Comparison of ENCODE assay signal across 15 cellular contexts in genomic region chr3:196227629-196228493, GRCh38. TPM values are rescaled to one million over a fixed set of nuclear protein-coding genes. Genes with fewer than 3 reads are reported as not detected.
DNase-seq lines count a peak whose midpoint lies in the region; ATAC-seq and TF ChIP-seq lines count a peak whose summit lies in the region.
"Had no signal": no experiment of that assay in that cellular context is flagged by ENCODE, and none has a peak within 500 bp of the region (broad histone marks: within the 10 kb centered on the region; RNA-seq: fewer than 3 reads in every experiment).

No MANE protein-coding gene starts in this region.

- POLR2A ChIA-PET in Caco-2 (lab: Charles Lee) = no interaction called here

- DNase-seq in Caco-2 (no peak), RPMI7951 (ENCODE audit: low read depth) (peak; percentile 23), heart left ventricle (no peak), omental fat pad (ENCODE audit: low spot score) (no peak), NCI-H2029 treated with DMSO at 0.1 percent for 48 hours (lab: John Stamatoyannopoulos, UW) (no peak), HuH-7.5 (ENCODE audit: low spot score) (no peak), amygdala (lab: John Stamatoyannopoulos, UW) (no peak)
- DNase-seq: activated T-cell treated with anti-CD3 and anti-CD28 coated beads for 4 hours; CD4-positive, alpha-beta memory T cell; kidney glomerular epithelial cell; NCI-H2227 treated with DMSO at 0.1 percent for 48 hours; tibial artery had no signal

- H3K9me3 Mint-ChIP-seq in Caco-2 (ENCODE audit: unreplicated experiment) = no peaks in the 10 kb centered on the region

- H3K4me3 ChIP-seq in Caco-2 (ENCODE audit: low read depth, low read length) = no peak overlapping the region
- H3K4me3 ChIP-seq in heart left ventricle = no peak overlapping the region
- H3K4me3 ChIP-seq: prostate gland, tibial artery had no signal

- no TSS peak for BruUV-seq in Caco-2 (replicated peaks; lab: Mats Ljungman, UMichigan)

- H3K4me1 ChIP-seq in Caco-2 = no peaks in the 10 kb centered on the region
- peaks cover 0 to 14% (median 6%) of the 10 kb centered on the region in 12 donors for H3K4me1 ChIP-seq in heart left ventricle
- H3K4me1 ChIP-seq: prostate gland had no signal

- peak overlapping the region in 1 of 12 donors; percentile 14 for H3K27ac ChIP-seq in heart left ventricle
- H3K27ac ChIP-seq: prostate gland, tibial artery had no signal

- no peaks in the 10 kb centered on the region for H3K4me1 Mint-ChIP-seq in Caco-2 (ENCODE audit: low read depth, unreplicated experiment)
- H3K4me1 Mint-ChIP-seq: CD4-positive, alpha-beta memory T cell had no signal

- ATAC-seq in heart left ventricle (peak; percentile 39 to 75 (median 60)), omental fat pad (ENCODE audit: low FRiP score) (peak; percentile 18), HG03432 (IDR thresholded peaks at IDR 0.05; ENCODE audit: unreplicated experiment) (no peak)
- ATAC-seq: esophagus mucosa had no signal

- no peak overlapping the region for H3K4me3 Mint-ChIP-seq in Caco-2 (ENCODE audit: unreplicated experiment)

- H3K9me3 ChIP-seq in Caco-2 = no peaks in the 10 kb centered on the region
- no peaks in the 10 kb centered on the region for H3K9me3 ChIP-seq in heart left ventricle
- H3K9me3 ChIP-seq: prostate gland, tibial artery had no signal

- no peaks in the 10 kb centered on the region for H3K27me3 Mint-ChIP-seq in Caco-2 (ENCODE audit: insufficient read depth, unreplicated experiment)
- H3K27me3 Mint-ChIP-seq: CD4-positive, alpha-beta memory T cell had no signal

- H3K27ac Mint-ChIP-seq in Caco-2 (ENCODE audit: unreplicated experiment) = peak overlapping the region; percentile 66

- CTCF ChIA-PET in Caco-2 (lab: Charles Lee) = no interaction called here

- WGBS in heart left ventricle, 4 donors = 38 to 56% (median 51%) methylated on average over 19 to 24 of the region's 24 CpGs

- TF ChIP-seq CTCF in Caco-2 (IDR thresholded peaks at IDR 0.05; ENCODE audit: insufficient read depth in 1 of 2, low read depth in 1 of 2, low read length in 1 of 2, severe bottlenecking in 1 of 2, unreplicated experiment in 1 of 2) (no peak), heart left ventricle (IDR thresholded peaks at IDR 0.05) (no peak), omental fat pad (IDR thresholded peaks at IDR 0.05) (no peak)

- H3K36me3 ChIP-seq in Caco-2 (ENCODE audit: control insufficient read depth, insufficient read depth, low read length) (no peaks in the 10 kb centered on the region), heart left ventricle (no peaks in the 10 kb centered on the region)
- H3K36me3 ChIP-seq: prostate gland, tibial artery had no signal

- no peaks in the 10 kb centered on the region for H3K27me3 ChIP-seq in Caco-2 (replicated peaks; ENCODE audit: control insufficient read depth, insufficient read depth, low read length)
- H3K27me3 ChIP-seq in heart left ventricle = no peaks in the 10 kb centered on the region

- H3K36me3 Mint-ChIP-seq in Caco-2 (ENCODE audit: insufficient read depth, unreplicated experiment) = peaks cover 14% of the 10 kb centered on the region
- H3K36me3 Mint-ChIP-seq: CD4-positive, alpha-beta memory T cell had no signal

- TF ChIP-seq POLR2A in heart left ventricle (IDR thresholded peaks at IDR 0.05) = no peak

- intact Hi-C loops in Caco-2 (cut with micrococcal nuclease; ENCODE audit: unreplicated experiment) (no loop called here), heart left ventricle (cut with DNase I) (no loop called here)

RNA-seq across cellular contexts. Expression of gene SLC51A, which starts 11.5 kb away (rescaled TPM):
- total RNA-seq in Caco-2 (2022) = not detected in 2 replicates
- not detected in 2 replicates for total RNA-seq in RPMI7951 (2014; rRNA removed; shearing (Covaris generic))
- 1 to 10 TPM in 1 of 9 donors, under 1 TPM in 1, not detected in 7; 0.83 to 1.9 TPM for total RNA-seq in heart left ventricle
- under 1 TPM; 0.18 to 0.72 TPM for polyA plus RNA-seq in heart left ventricle
- total RNA-seq in omental fat pad = under 1 TPM in 1 of 4 donors, not detected in 3; 0.65 TPM
- total RNA-seq: CD4-positive, alpha-beta memory T cell; esophagus mucosa had no signal

RNA-seq across cellular contexts. Expression of gene ZDHHC19, which starts 16.7 kb away (rescaled TPM):
- total RNA-seq in Caco-2 (2022) (not detected in 2 replicates), heart left ventricle (not detected), omental fat pad (not detected)
- not detected in 2 replicates for total RNA-seq in RPMI7951 (2014; rRNA removed; shearing (Covaris generic))
- under 1 TPM in 1 of 2 donors, not detected in 1; 0.30 TPM for polyA plus RNA-seq in heart left ventricle
- total RNA-seq: CD4-positive, alpha-beta memory T cell; esophagus mucosa had no signal
- polyA plus RNA-seq: CD4-positive, alpha-beta memory T cell had no signal

RNA-seq across cellular contexts. Expression of gene PCYT1A, which starts 59.7 kb away (rescaled TPM):
- 52.2 and 54.6 TPM in 2 replicates for total RNA-seq in Caco-2 (2022)
- 64.6 and 81.6 TPM in 2 replicates for total RNA-seq in RPMI7951 (2014; rRNA removed; shearing (Covaris generic))
- 100 to 1,000 TPM in 7 of 9 donors, 10 to 100 TPM in 2; 90.4 to 149 (median 105) TPM for total RNA-seq in heart left ventricle
- 10 to 100 TPM; 29.4 to 58.0 TPM for polyA plus RNA-seq in heart left ventricle
- total RNA-seq in omental fat pad = 100 to 1,000 TPM in 1 of 4 donors, 10 to 100 TPM in 3; 68.1 to 120 (median 90.9) TPM
